28 cellular contexts compared by ENCODE assay signal in genomic region chr5:83964235-83964634, GRCh38.
DNase-seq lines count a peak whose midpoint lies in the region; ATAC-seq, FAIRE-seq and TF ChIP-seq lines count a peak whose summit lies in the region.
"Had no signal": no experiment of that assay in that cellular context is flagged by ENCODE, and none has a peak within 500 bp of the region (broad histone marks: within the 10 kb centered on the region; RNA-seq: fewer than 3 reads in every experiment).

No MANE protein-coding gene starts in this region.

- peak; percentile 67 for FAIRE-seq in astrocyte (lab: Jason Lieb, UNC)
- FAIRE-seq: G401.6, K562, TTC549 had no signal

- H3K79me2 ChIP-seq in astrocyte (ENCODE audit: insufficient read depth, low read length): no peaks in the 10 kb centered on the region

- no peak overlapping the region for H3K27ac Mint-ChIP-seq in astrocyte (ENCODE audit: unreplicated experiment)
- no peak overlapping the region for H3K27ac Mint-ChIP-seq in naive thymus-derived CD8-positive, alpha-beta T cell
- H3K27ac Mint-ChIP-seq: naive thymus-derived CD4-positive, alpha-beta T cell had no signal

- H3K4me1 Mint-ChIP-seq in astrocyte (ENCODE audit: low read depth, unreplicated experiment): peaks cover 3% of the 10 kb centered on the region
- H3K4me1 Mint-ChIP-seq in naive thymus-derived CD8-positive, alpha-beta T cell: no peaks in the 10 kb centered on the region

- no peak overlapping the region for H3K4me2 ChIP-seq in astrocyte (ENCODE audit: low read length)

- H3K9me3 Mint-ChIP-seq in astrocyte (ENCODE audit: unreplicated experiment): no peaks in the 10 kb centered on the region
- H3K9me3 Mint-ChIP-seq in naive thymus-derived CD8-positive, alpha-beta T cell: peaks cover 0 to 3% (median 0%) of the 10 kb centered on the region in 9 donors

- no peak for ATAC-seq in naive thymus-derived CD8-positive, alpha-beta T cell
- ATAC-seq in HG03139 (IDR thresholded peaks at IDR 0.05; ENCODE audit: unreplicated experiment): no peak
- ATAC-seq: K562; naive thymus-derived CD4-positive, alpha-beta T cell; Panc1; sciatic nerve had no signal

- no peaks in the 10 kb centered on the region for H4K20me1 ChIP-seq in astrocyte (ENCODE audit: insufficient read depth, low read length)

- no peaks in the 10 kb centered on the region for H3K4me1 ChIP-seq in astrocyte (ENCODE audit: insufficient read depth, low read length)
- no peaks in the 10 kb centered on the region for H3K4me1 ChIP-seq in vagina
- H3K4me1 ChIP-seq: BE2C, upper lobe of left lung had no signal

- DNase-seq in A172 (ENCODE audit: low spot score) (peak; percentile 71), HT1080 (ENCODE audit: low read depth) (peak; percentile 46), NOMO-1 treated with dmso at 0.1 percent for 144 hours (lab: John Stamatoyannopoulos, UW; ENCODE audit: unreplicated experiment) (peak; percentile 12), astrocyte (ENCODE audit: low read depth) (no peak), NCI-H146 (lab: John Stamatoyannopoulos, UW) (no peak), vagina (ENCODE audit: extremely low spot score in 2 of 2) (no peak)
- DNase-seq in naive thymus-derived CD8-positive, alpha-beta T cell: no peak
- DNase-seq: activated CD4-positive, alpha-beta T cell treated with anti-CD3 and anti-CD28 coated beads, Interleukin-2, amount 50 U/mL, for 1 hour; activated CD8-positive, alpha-beta memory T cell treated with anti-CD3 and anti-CD28 coated beads, Interleukin-2, amount 50 U/mL, for 4 hours; BE2C; cortex of kidney; hippocampal formation; islet precursor cell; naive thymus-derived CD4-positive, alpha-beta T cell; NCI-H2171; NCI-H69; stimulated activated naive CD4-positive, alpha-beta T cell treated with Interleukin-2 at 50 U/mL for 16 hours; SW 1271; upper lobe of left lung had no signal

- POLR2A ChIA-PET in naive thymus-derived CD8-positive, alpha-beta T cell (lab: Charles Lee): no interaction called here

- intact Hi-C loops in vagina (cut with DNase I): no loop called here

- H3K27me3 Mint-ChIP-seq in astrocyte (ENCODE audit: low read depth, unreplicated experiment): no peaks in the 10 kb centered on the region
- H3K27me3 Mint-ChIP-seq in naive thymus-derived CD8-positive, alpha-beta T cell: no peaks in the 10 kb centered on the region
- H3K27me3 Mint-ChIP-seq: naive thymus-derived CD4-positive, alpha-beta T cell had no signal

- no peak for TF ChIP-seq CTCF in astrocyte (IDR thresholded peaks at IDR 0.05; ENCODE audit: insufficient read depth, low read depth, low read length)
- no peak for TF ChIP-seq CTCF in vagina (IDR thresholded peaks at IDR 0.05)

- no peak overlapping the region for H2AFZ ChIP-seq in astrocyte (ENCODE audit: low read depth, low read length)

- no peak overlapping the region for H3K4me3 Mint-ChIP-seq in astrocyte (ENCODE audit: unreplicated experiment)
- no peak overlapping the region for H3K4me3 Mint-ChIP-seq in naive thymus-derived CD8-positive, alpha-beta T cell
- H3K4me3 Mint-ChIP-seq: naive thymus-derived CD4-positive, alpha-beta T cell had no signal

- no peak overlapping the region for H3K9ac ChIP-seq in astrocyte (ENCODE audit: low read length)

- H3K36me3 Mint-ChIP-seq in astrocyte (ENCODE audit: low read depth, unreplicated experiment): peaks cover 2% of the 10 kb centered on the region
- H3K36me3 Mint-ChIP-seq in naive thymus-derived CD8-positive, alpha-beta T cell: no peaks in the 10 kb centered on the region
- H3K36me3 Mint-ChIP-seq: naive thymus-derived CD4-positive, alpha-beta T cell had no signal

- H3K27ac ChIP-seq in astrocyte (ENCODE audit: low read depth, low read length) (no peak overlapping the region), vagina (no peak overlapping the region)
- H3K27ac ChIP-seq: 22Rv1, upper lobe of left lung had no signal

- no peak for TF ChIP-seq POLR2A in vagina (IDR thresholded peaks at IDR 0.05)

- H3K27me3 ChIP-seq in astrocyte (ENCODE audit: insufficient read depth, low read length): no peaks in the 10 kb centered on the region
- H3K27me3 ChIP-seq in vagina: no peaks in the 10 kb centered on the region
- H3K27me3 ChIP-seq: BE2C, upper lobe of left lung had no signal

- no peaks in the 10 kb centered on the region for H3K9me3 ChIP-seq in astrocyte (ENCODE audit: insufficient read depth, low read depth, low read length)
- no peaks in the 10 kb centered on the region for H3K9me3 ChIP-seq in vagina
- H3K9me3 ChIP-seq: BE2C, HAP-1, upper lobe of left lung had no signal

- no peak overlapping the region for H3K4me3 ChIP-seq in astrocyte (ENCODE audit: insufficient read depth, low read depth, low read length)
- H3K4me3 ChIP-seq in vagina: no peak overlapping the region
- H3K4me3 ChIP-seq: HAP-1, K562, lung, upper lobe of left lung had no signal

- H3K36me3 ChIP-seq in astrocyte (ENCODE audit: insufficient read depth, low read length): no peaks in the 10 kb centered on the region
- no peaks in the 10 kb centered on the region for H3K36me3 ChIP-seq in vagina
- H3K36me3 ChIP-seq: BE2C, HAP-1, upper lobe of left lung had no signal

Comparison
In these comparisons a context has a peak if more than half of its experiments do, and no peak if none do; other contexts are left out.
1. DNase-seq: peak in A172 (single experiment), HT1080 (single experiment) and NOMO-1 treated with dmso at 0.1 percent for 144 hours (single experiment); none in astrocyte (single experiment), naive thymus-derived CD8-positive, alpha-beta T cell (0 of 10), NCI-H146 (single experiment) and vagina (0 of 2).